ENCODE assay signal across 11 cellular contexts in the genomic region with DNA sequence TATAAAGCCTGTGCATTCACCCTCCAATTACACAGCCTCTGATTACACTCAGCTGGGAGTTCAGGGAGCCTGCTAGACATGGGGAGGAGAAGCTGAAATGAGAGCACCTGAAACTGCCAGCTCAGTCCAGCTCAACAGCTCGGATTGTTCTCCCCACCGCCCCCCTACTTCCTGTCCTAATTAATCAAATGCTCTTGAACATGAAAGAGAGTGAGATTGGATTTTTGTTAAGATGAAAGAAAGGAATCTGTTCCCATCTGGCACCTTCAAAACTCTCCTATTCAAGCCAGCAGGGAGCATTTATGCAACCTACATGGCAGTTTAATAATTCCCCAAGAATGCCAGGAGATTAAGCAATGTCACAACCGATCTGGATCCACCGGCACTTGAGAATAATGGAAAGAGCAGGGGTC.
A peak's percentile ranks its signal among the peaks of the same experiment; 100 is the strongest.
DNase-seq lines count a peak whose midpoint lies in the region; ATAC-seq and TF ChIP-seq lines count a peak whose summit lies in the region.
"Had no signal": no experiment of that assay in that cellular context is flagged by ENCODE, and none has a peak within 500 bp of the region (broad histone marks: within the 10 kb centered on the region; RNA-seq: fewer than 3 reads in every experiment).

No MANE protein-coding gene starts in this region.

- in situ Hi-C loops in ACHN (cut with HindIII; ENCODE audit: low pct_ligation_motif_present, low pct_unique_long_range_greater_than_20kb, low sequenced_read_pairs): no loop called here
- in situ Hi-C loops in gastrocnemius medialis (cut with MboI; ENCODE audit: low sequenced_read_pairs in 4 of 4): no loop called here

- intact Hi-C loops in gastrocnemius medialis (cut with DNase I; ENCODE audit: low total_unique reads): no loop called here

- H3K27me3 ChIP-seq in gastrocnemius medialis: no peaks in the 10 kb centered on the region

- H3K36me3 ChIP-seq in gastrocnemius medialis: no peaks in the 10 kb centered on the region

- no peak for TF ChIP-seq POLR2A in gastrocnemius medialis (IDR thresholded peaks at IDR 0.05)

- ATAC-seq in GM19395 (IDR thresholded peaks at IDR 0.05; ENCODE audit: unreplicated experiment) (peak; percentile 33), gastrocnemius medialis (no peak)
- ATAC-seq: left ventricle myocardium superior had no signal

- no peaks in the 10 kb centered on the region for H3K9me3 ChIP-seq in gastrocnemius medialis

- H3K4me3 ChIP-seq in choroid plexus epithelial cell (ENCODE audit: low read depth, low read length) (no peak overlapping the region), gastrocnemius medialis (no peak overlapping the region)

- no peaks in the 10 kb centered on the region for H3K4me1 ChIP-seq in gastrocnemius medialis

- DNase-seq in ACHN (peak; percentile 10), NCI-H2171 (lab: John Stamatoyannopoulos, UW) (peak; percentile 49), choroid plexus epithelial cell (ENCODE audit: low read depth) (peak; percentile 2), mucosa of gallbladder (ENCODE audit: low spot score) (no peak), GM03348 (ENCODE audit: low spot score) (no peak), gastrocnemius medialis (no peak), NCI-H2107 treated with DMSO at 0.1 percent for 48 hours (lab: John Stamatoyannopoulos, UW; ENCODE audit: unreplicated experiment) (no peak)
- DNase-seq: activated CD4-positive, alpha-beta T cell treated with anti-CD3 and anti-CD28 coated beads, Interleukin-2, amount 10 ng/mL, durations not matched to agents 7 days and 5 days; head of caudate nucleus; left ventricle myocardium superior had no signal

- no peak for TF ChIP-seq CTCF in choroid plexus epithelial cell (conservative IDR thresholded peaks at IDR 0.05; ENCODE audit: low read depth, low read length)
- TF ChIP-seq CTCF in gastrocnemius medialis (IDR thresholded peaks at IDR 0.05 in 4 of 5, conservative IDR thresholded peaks at IDR 0.05 in 1 of 5): no peak

- H3K27ac ChIP-seq in gastrocnemius medialis: no peak overlapping the region

Comparison
In these comparisons a context has a peak if more than half of its experiments do, and no peak if none do; other contexts are left out.
1. DNase-seq: peak in ACHN (single experiment), NCI-H2171 (single experiment) and choroid plexus epithelial cell (single experiment); none in mucosa of gallbladder (single experiment), GM03348 (single experiment), gastrocnemius medialis (0 of 2) and NCI-H2107 treated with DMSO at 0.1 percent for 48 hours (single experiment).